12 cellular contexts compared by ENCODE assay signal in the genomic region with DNA sequence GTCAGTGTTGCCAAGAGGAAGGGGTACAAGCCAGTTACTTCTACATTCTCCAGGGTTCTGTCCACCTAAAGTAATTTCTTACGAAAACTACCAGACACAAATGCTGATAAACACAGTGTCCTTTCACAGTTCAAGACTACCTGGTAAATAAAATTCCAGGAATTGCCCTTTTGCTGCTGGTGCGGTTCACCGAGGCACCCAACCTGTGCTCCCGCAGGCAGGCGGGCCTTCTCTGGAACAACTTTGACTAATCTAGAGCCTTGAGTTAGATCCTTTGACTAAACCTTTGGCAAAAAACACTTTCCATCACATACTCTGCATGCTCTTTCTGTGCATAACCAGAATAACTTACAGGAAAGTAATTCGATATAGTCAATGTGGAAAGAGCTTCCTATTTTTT.
DNase-seq lines count a peak whose midpoint lies in the region; ATAC-seq lines count a peak whose summit lies in the region.
"Had no signal": no experiment of that assay in that cellular context is flagged by ENCODE, and none has a peak within 500 bp of the region (broad histone marks: within the 10 kb centered on the region; RNA-seq: fewer than 3 reads in every experiment).

No MANE protein-coding gene starts in this region.

- no peak for ATAC-seq in GM21619 (IDR thresholded peaks at IDR 0.05; ENCODE audit: unreplicated experiment)

- H3K27me3 Mint-ChIP-seq in activated T-helper 2 cell treated with anti-CD3 and anti-CD28 coated beads, Interferon-gamma antibody, Interleukin-2, Interleukin-4, amounts not matched to agents 10 μg/mL and 5 μg/mL and 100 μg/mL, durations not matched to agents 14 hours and 24 hours and 36 hours (ENCODE audit: low read depth): no peaks in the 10 kb centered on the region

- H3K4me3 Mint-ChIP-seq in activated T-helper 2 cell treated with anti-CD3 and anti-CD28 coated beads, Interferon-gamma antibody, Interleukin-2, Interleukin-4, amounts not matched to agents 10 μg/mL and 5 μg/mL and 100 μg/mL, durations not matched to agents 14 hours and 24 hours and 36 hours (ENCODE audit: low read depth): peak overlapping the region; percentile 23
- H3K4me3 Mint-ChIP-seq: HFFc6 had no signal

- H3K4me1 Mint-ChIP-seq in activated T-helper 2 cell treated with anti-CD3 and anti-CD28 coated beads, Interferon-gamma antibody, Interleukin-2, Interleukin-4, amounts not matched to agents 10 μg/mL and 5 μg/mL and 100 μg/mL, durations not matched to agents 14 hours and 24 hours and 36 hours (ENCODE audit: low read depth): peaks cover 68% of the 10 kb centered on the region

- peak; percentile 30 for DNase-seq in activated naive CD4-positive, alpha-beta T cell treated with Interleukin-2 at 50 U/mL for 16 hours
- no peak for DNase-seq in activated naive CD4-positive, alpha-beta T cell treated with anti-CD3 and anti-CD28 coated beads, Interleukin-2, amount 50 U/mL, for 16 hours
- DNase-seq in activated CD4-positive, alpha-beta T cell treated with anti-CD3 and anti-CD28 coated beads, Interleukin-2, amount 50 U/mL, for 48 hours: peak; percentile 53 to 66
- DNase-seq in activated T-helper 2 cell treated with anti-CD3 and anti-CD28 coated beads, Interferon-gamma antibody, Interleukin-2, Interleukin-4, amounts not matched to agents 10 μg/mL and 5 μg/mL and 100 μg/mL, durations not matched to agents 14 hours and 24 hours and 36 hours (ENCODE audit: low spot score): no peak
- DNase-seq in fibroblast of peridontal ligament (ENCODE audit: extremely low read depth): peak; percentile 10
- no peak for DNase-seq in NCI-H1930 (lab: John Stamatoyannopoulos, UW)
- DNase-seq: HFFc6, MV-4-11, NCI-H1417 treated with DMSO at 0.1 percent for 48 hours, NCI-H2029 treated with DMSO at 0.1 percent for 48 hours, NCI-H510A had no signal

- no peaks in the 10 kb centered on the region for H3K9me3 Mint-ChIP-seq in activated T-helper 2 cell treated with anti-CD3 and anti-CD28 coated beads, Interferon-gamma antibody, Interleukin-2, Interleukin-4, amounts not matched to agents 10 μg/mL and 5 μg/mL and 100 μg/mL, durations not matched to agents 14 hours and 24 hours and 36 hours
- H3K9me3 Mint-ChIP-seq: HFFc6 had no signal

- peaks cover 56% of the 10 kb centered on the region for H3K36me3 Mint-ChIP-seq in activated T-helper 2 cell treated with anti-CD3 and anti-CD28 coated beads, Interferon-gamma antibody, Interleukin-2, Interleukin-4, amounts not matched to agents 10 μg/mL and 5 μg/mL and 100 μg/mL, durations not matched to agents 14 hours and 24 hours and 36 hours (ENCODE audit: low read depth)

- peak overlapping the region; percentile 73 for H3K27ac Mint-ChIP-seq in activated T-helper 2 cell treated with anti-CD3 and anti-CD28 coated beads, Interferon-gamma antibody, Interleukin-2, Interleukin-4, amounts not matched to agents 10 μg/mL and 5 μg/mL and 100 μg/mL, durations not matched to agents 14 hours and 24 hours and 36 hours
- H3K27ac Mint-ChIP-seq: HFFc6 had no signal

- intact Hi-C loops in activated T-helper 2 cell treated with anti-CD3 and anti-CD28 coated beads, Interferon-gamma antibody, Interleukin-2, Interleukin-4, amounts not matched to agents 10 μg/mL and 5 μg/mL and 100 μg/mL, durations not matched to agents 14 hours and 24 hours and 36 hours (cut with micrococcal nuclease): loop anchor here (2.0 to 5.0 kb wide), 4 partner anchors 127 to 361 kb away; a partner anchor contains a TSS

Comparison
In these comparisons a context has a peak if more than half of its experiments do, and no peak if none do; other contexts are left out.
1. DNase-seq: peak in activated naive CD4-positive, alpha-beta T cell treated with Interleukin-2 at 50 U/mL for 16 hours (single experiment), activated CD4-positive, alpha-beta T cell treated with anti-CD3 and anti-CD28 coated beads, Interleukin-2, amount 50 U/mL, for 48 hours (2 of 2) and fibroblast of peridontal ligament (single experiment); none in activated naive CD4-positive, alpha-beta T cell treated with anti-CD3 and anti-CD28 coated beads, Interleukin-2, amount 50 U/mL, for 16 hours (single experiment), activated T-helper 2 cell treated with anti-CD3 and anti-CD28 coated beads, Interferon-gamma antibody, Interleukin-2, Interleukin-4, amounts not matched to agents 10 μg/mL and 5 μg/mL and 100 μg/mL, durations not matched to agents 14 hours and 24 hours and 36 hours (single experiment) and NCI-H1930 (0 of 2).